ENCODE assay signal across 1 cellular context in the genomic region with DNA sequence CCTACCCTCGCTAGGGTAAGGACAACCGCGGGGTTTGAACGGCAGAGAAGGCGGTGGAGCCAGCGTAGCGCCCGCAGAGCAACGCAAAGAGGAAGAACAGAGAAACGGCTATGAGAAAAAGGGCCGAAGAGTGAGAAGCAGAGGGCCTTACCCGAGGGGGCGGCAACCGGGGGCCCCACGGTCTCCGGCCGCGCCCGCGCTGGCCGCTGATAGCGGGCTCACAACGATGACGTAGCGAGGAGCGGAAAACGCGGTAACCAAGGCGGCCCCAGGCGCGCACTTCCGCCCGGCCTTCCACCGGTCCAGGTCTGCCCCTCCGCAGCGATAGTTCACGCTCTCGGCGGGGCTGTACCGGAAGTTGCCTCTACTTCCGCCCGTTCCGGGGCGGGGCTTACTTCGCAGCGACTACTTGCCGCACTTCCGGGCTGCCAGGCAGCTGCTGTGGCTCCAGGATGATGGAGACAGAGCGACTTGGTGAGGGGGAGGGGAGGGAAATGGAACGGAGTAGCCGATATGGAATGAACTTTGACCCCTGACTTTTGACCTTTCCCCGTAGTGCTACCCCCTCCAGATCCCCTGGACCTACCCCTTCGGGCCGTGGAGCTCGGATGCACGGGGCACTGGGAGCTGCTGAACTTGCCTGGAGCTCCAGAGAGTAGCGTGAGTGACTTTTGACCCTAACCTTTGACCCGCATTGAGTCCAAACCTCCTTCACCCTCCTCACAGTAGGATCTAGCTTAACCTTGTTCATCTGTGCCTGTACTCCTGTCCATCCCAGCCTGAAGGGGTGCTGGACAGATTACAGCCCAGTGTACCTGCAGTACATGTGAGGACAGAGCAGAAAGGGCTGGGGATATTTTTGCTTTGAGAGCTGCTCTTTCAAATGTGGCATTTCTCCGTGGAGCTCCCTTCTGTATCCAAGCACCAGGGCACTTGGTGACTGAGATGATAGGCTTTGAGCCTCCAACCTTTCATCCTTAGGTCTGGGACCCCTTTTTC.
A peak's percentile ranks its signal among the peaks of the same experiment; 100 is the strongest.
TF ChIP-seq lines count a peak whose summit lies in the region.

A gene with protein sequence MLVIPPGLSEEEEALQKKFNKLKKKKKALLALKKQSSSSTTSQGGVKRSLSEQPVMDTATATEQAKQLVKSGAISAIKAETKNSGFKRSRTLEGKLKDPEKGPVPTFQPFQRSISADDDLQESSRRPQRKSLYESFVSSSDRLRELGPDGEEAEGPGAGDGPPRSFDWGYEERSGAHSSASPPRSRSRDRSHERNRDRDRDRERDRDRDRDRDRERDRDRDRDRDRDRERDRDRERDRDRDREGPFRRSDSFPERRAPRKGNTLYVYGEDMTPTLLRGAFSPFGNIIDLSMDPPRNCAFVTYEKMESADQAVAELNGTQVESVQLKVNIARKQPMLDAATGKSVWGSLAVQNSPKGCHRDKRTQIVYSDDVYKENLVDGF (minus strand): TSS at position 231 of the 999 bp plus-strand sequence. CDS start 525 bp downstream, outside the sequence.
A gene (plus strand): TSS at position 435 of the 999 bp plus-strand sequence. CDS start 18 bp downstream, at position 453.

TF ChIP-seq in GM23338, 12 proteins besides CTCF, POLR2A, EP300 and RAD21:
- no peak for TF ChIP-seq JUNB (IDR thresholded peaks at IDR 0.05; ENCODE audit: unreplicated experiment)
- peak; percentile 97 for TF ChIP-seq CREB1 (CRISPR knock-in tag; IDR thresholded peaks at IDR 0.05; ENCODE audit: low read depth)
- no peak for TF ChIP-seq STAT1 (IDR thresholded peaks at IDR 0.05; ENCODE audit: unreplicated experiment)
- TF ChIP-seq, protein P1, sequence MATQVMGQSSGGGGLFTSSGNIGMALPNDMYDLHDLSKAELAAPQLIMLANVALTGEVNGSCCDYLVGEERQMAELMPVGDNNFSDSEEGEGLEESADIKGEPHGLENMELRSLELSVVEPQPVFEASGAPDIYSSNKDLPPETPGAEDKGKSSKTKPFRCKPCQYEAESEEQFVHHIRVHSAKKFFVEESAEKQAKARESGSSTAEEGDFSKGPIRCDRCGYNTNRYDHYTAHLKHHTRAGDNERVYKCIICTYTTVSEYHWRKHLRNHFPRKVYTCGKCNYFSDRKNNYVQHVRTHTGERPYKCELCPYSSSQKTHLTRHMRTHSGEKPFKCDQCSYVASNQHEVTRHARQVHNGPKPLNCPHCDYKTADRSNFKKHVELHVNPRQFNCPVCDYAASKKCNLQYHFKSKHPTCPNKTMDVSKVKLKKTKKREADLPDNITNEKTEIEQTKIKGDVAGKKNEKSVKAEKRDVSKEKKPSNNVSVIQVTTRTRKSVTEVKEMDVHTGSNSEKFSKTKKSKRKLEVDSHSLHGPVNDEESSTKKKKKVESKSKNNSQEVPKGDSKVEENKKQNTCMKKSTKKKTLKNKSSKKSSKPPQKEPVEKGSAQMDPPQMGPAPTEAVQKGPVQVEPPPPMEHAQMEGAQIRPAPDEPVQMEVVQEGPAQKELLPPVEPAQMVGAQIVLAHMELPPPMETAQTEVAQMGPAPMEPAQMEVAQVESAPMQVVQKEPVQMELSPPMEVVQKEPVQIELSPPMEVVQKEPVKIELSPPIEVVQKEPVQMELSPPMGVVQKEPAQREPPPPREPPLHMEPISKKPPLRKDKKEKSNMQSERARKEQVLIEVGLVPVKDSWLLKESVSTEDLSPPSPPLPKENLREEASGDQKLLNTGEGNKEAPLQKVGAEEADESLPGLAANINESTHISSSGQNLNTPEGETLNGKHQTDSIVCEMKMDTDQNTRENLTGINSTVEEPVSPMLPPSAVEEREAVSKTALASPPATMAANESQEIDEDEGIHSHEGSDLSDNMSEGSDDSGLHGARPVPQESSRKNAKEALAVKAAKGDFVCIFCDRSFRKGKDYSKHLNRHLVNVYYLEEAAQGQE (IDR thresholded peaks at IDR 0.05; ENCODE audit: unreplicated experiment), result no peak
- TF ChIP-seq, protein P2, sequence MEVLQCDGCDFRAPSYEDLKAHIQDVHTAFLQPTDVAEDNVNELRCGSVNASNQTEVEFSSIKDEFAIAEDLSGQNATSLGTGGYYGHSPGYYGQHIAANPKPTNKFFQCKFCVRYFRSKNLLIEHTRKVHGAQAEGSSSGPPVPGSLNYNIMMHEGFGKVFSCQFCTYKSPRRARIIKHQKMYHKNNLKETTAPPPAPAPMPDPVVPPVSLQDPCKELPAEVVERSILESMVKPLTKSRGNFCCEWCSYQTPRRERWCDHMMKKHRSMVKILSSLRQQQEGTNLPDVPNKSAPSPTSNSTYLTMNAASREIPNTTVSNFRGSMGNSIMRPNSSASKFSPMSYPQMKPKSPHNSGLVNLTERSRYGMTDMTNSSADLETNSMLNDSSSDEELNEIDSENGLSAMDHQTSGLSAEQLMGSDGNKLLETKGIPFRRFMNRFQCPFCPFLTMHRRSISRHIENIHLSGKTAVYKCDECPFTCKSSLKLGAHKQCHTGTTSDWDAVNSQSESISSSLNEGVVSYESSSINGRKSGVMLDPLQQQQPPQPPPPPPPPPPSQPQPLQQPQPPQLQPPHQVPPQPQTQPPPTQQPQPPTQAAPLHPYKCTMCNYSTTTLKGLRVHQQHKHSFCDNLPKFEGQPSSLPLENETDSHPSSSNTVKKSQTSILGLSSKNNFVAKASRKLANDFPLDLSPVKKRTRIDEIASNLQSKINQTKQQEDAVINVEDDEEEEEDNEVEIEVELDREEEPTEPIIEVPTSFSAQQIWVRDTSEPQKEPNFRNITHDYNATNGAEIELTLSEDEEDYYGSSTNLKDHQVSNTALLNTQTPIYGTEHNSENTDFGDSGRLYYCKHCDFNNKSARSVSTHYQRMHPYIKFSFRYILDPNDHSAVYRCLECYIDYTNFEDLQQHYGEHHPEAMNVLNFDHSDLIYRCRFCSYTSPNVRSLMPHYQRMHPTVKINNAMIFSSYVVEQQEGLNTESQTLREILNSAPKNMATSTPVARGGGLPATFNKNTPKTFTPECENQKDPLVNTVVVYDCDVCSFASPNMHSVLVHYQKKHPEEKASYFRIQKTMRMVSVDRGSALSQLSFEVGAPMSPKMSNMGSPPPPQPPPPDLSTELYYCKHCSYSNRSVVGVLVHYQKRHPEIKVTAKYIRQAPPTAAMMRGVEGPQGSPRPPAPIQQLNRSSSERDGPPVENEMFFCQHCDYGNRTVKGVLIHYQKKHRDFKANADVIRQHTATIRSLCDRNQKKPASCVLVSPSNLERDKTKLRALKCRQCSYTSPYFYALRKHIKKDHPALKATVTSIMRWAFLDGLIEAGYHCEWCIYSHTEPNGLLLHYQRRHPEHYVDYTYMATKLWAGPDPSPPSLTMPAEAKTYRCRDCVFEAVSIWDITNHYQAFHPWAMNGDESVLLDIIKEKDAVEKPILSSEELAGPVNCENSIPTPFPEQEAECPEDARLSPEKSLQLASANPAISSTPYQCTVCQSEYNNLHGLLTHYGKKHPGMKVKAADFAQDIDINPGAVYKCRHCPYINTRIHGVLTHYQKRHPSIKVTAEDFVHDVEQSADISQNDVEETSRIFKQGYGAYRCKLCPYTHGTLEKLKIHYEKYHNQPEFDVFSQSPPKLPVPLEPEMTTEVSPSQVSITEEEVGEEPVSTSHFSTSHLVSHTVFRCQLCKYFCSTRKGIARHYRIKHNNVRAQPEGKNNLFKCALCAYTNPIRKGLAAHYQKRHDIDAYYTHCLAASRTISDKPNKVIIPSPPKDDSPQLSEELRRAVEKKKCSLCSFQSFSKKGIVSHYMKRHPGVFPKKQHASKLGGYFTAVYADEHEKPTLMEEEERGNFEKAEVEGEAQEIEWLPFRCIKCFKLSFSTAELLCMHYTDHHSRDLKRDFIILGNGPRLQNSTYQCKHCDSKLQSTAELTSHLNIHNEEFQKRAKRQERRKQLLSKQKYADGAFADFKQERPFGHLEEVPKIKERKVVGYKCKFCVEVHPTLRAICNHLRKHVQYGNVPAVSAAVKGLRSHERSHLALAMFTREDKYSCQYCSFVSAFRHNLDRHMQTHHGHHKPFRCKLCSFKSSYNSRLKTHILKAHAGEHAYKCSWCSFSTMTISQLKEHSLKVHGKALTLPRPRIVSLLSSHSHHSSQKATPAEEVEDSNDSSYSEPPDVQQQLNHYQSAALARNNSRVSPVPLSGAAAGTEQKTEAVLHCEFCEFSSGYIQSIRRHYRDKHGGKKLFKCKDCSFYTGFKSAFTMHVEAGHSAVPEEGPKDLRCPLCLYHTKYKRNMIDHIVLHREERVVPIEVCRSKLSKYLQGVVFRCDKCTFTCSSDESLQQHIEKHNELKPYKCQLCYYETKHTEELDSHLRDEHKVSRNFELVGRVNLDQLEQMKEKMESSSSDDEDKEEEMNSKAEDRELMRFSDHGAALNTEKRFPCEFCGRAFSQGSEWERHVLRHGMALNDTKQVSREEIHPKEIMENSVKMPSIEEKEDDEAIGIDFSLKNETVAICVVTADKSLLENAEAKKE (CRISPR knock-in tag; IDR thresholded peaks at IDR 0.05), result no peak
- no peak for TF ChIP-seq EZH2phosphoT487 (IDR thresholded peaks at IDR 0.05; ENCODE audit: unreplicated experiment)
- TF ChIP-seq ZNF331 (CRISPR knock-in tag; IDR thresholded peaks at IDR 0.05; ENCODE audit: low read depth), result no peak
- no peak for TF ChIP-seq NANOG (IDR thresholded peaks at IDR 0.05; ENCODE audit: borderline replicate concordance)
- peak; percentile 74 for TF ChIP-seq POLR2AphosphoS5 (IDR thresholded peaks at IDR 0.05; ENCODE audit: low read depth)
- TF ChIP-seq EZH2 (IDR thresholded peaks at IDR 0.05; ENCODE audit: low read depth, unreplicated experiment), result no peak
- TF ChIP-seq ZNF114 (CRISPR knock-in tag; IDR thresholded peaks at IDR 0.05), result no peak
- TF ChIP-seq, protein P3, sequence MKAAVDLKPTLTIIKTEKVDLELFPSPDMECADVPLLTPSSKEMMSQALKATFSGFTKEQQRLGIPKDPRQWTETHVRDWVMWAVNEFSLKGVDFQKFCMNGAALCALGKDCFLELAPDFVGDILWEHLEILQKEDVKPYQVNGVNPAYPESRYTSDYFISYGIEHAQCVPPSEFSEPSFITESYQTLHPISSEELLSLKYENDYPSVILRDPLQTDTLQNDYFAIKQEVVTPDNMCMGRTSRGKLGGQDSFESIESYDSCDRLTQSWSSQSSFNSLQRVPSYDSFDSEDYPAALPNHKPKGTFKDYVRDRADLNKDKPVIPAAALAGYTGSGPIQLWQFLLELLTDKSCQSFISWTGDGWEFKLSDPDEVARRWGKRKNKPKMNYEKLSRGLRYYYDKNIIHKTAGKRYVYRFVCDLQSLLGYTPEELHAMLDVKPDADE (IDR thresholded peaks at IDR 0.05), result peak; percentile 97
